In genomic region chr9:135224921-135225541, GRCh38 we compare ENCODE assay signal across 24 cellular contexts.
A peak's percentile ranks its signal among the peaks of the same experiment; 100 is the strongest.
DNase-seq lines count a peak whose midpoint lies in the region; ATAC-seq and TF ChIP-seq lines count a peak whose summit lies in the region.
"Had no signal": no experiment of that assay in that cellular context is flagged by ENCODE, and none has a peak within 500 bp of the region (broad histone marks: within the 10 kb centered on the region; RNA-seq: fewer than 3 reads in every experiment).

No MANE protein-coding gene starts in this region.

- no peaks in the 10 kb centered on the region for H3K9me3 Mint-ChIP-seq in activated naive CD4-positive, alpha-beta T cell treated with anti-CD3 and anti-CD28 coated beads for 36 hours
- H3K9me3 Mint-ChIP-seq: activated naive CD8-positive, alpha-beta T cell treated with anti-CD3 and anti-CD28 coated beads for 36 hours; activated T-helper 2 cell treated with anti-CD3 and anti-CD28 coated beads, Interferon-gamma antibody, Interleukin-2, Interleukin-4, amounts not matched to agents 10 μg/mL and 5 μg/mL and 100 μg/mL, durations not matched to agents 14 hours and 24 hours and 36 hours; GM23338; stimulated activated naive CD8-positive, alpha-beta T cell treated with anti-CD3 and anti-CD28 coated beads, Interleukin-15, amount 100 ng/mL, for 72 hours had no signal

- DNase-seq in NCI-H1436 (lab: John Stamatoyannopoulos, UW): peak; percentile 53
- no peak for DNase-seq in NCI-H1436 treated with DMSO at 0.1 percent for 48 hours (lab: John Stamatoyannopoulos, UW)
- peak; percentile 40 for DNase-seq in DMS79 (lab: John Stamatoyannopoulos, UW)
- DNase-seq in NCI-H526 treated with DMSO at 0.1 percent for 48 hours (lab: John Stamatoyannopoulos, UW): peak; percentile 52
- DNase-seq in activated naive CD4-positive, alpha-beta T cell treated with anti-CD3 and anti-CD28 coated beads for 36 hours: no peak
- DNase-seq: activated CD8-positive, alpha-beta memory T cell treated with anti-CD3 and anti-CD28 coated beads, Interleukin-2, amount 50 U/mL, for 4 hours; activated naive CD8-positive, alpha-beta T cell treated with anti-CD3 and anti-CD28 coated beads for 36 hours; effector CD4-positive, alpha-beta T cell; EL; foreskin melanocyte; IMR-90; islet precursor cell; mammary epithelial cell; NCI-H146; NCI-H226; nucleus accumbens; stimulated activated naive CD8-positive, alpha-beta T cell treated with anti-CD3 and anti-CD28 coated beads, Interleukin-15, amount 100 ng/mL, for 72 hours; tibial artery had no signal

- H2AFZ ChIP-seq in neural cell (ENCODE audit: low read depth, low read length): peak overlapping the region; percentile 24
- H2AFZ ChIP-seq: GM23338 had no signal

- peaks cover 5% of the 10 kb centered on the region for H3K27me3 Mint-ChIP-seq in activated naive CD4-positive, alpha-beta T cell treated with anti-CD3 and anti-CD28 coated beads for 36 hours (ENCODE audit: low read depth)

- intact Hi-C loops in activated naive CD4-positive, alpha-beta T cell treated with anti-CD3 and anti-CD28 coated beads for 36 hours (cut with micrococcal nuclease): no loop called here

- peak; percentile 41 for TF ChIP-seq RAD21 in neural cell (conservative IDR thresholded peaks at IDR 0.05)

- CTCF ChIA-PET in activated naive CD4-positive, alpha-beta T cell treated with anti-CD3 and anti-CD28 coated beads for 36 hours (lab: Charles Lee): no interaction called here

- no peak for TF ChIP-seq EP300 in neural cell (conservative IDR thresholded peaks at IDR 0.05; ENCODE audit: poor library complexity, severe bottlenecking)

- no peak overlapping the region for H3K4me2 ChIP-seq in neural cell (ENCODE audit: low read length)
- H3K4me2 ChIP-seq: GM23338 had no signal

- H3K9me2 ChIP-seq in neural cell (ENCODE audit: insufficient read depth, low read length): no peaks in the 10 kb centered on the region

- H3K4me1 Mint-ChIP-seq in activated naive CD4-positive, alpha-beta T cell treated with anti-CD3 and anti-CD28 coated beads for 36 hours (ENCODE audit: low read depth): no peaks in the 10 kb centered on the region
- H3K4me1 Mint-ChIP-seq: activated naive CD8-positive, alpha-beta T cell treated with anti-CD3 and anti-CD28 coated beads for 36 hours; stimulated activated naive CD8-positive, alpha-beta T cell treated with anti-CD3 and anti-CD28 coated beads, Interleukin-15, amount 100 ng/mL, for 72 hours had no signal

- no peaks in the 10 kb centered on the region for H3K36me3 ChIP-seq in neural cell (ENCODE audit: insufficient read depth, low read length)
- H3K36me3 ChIP-seq: tibial artery had no signal

- no peaks in the 10 kb centered on the region for H3F3A ChIP-seq in neural cell (ENCODE audit: insufficient read depth, low read length, poor library complexity, severe bottlenecking)

- H3K27me3 ChIP-seq in neural cell (ENCODE audit: insufficient read depth, low read depth, low read length): no peaks in the 10 kb centered on the region

- no peaks in the 10 kb centered on the region for H3K36me3 Mint-ChIP-seq in activated naive CD4-positive, alpha-beta T cell treated with anti-CD3 and anti-CD28 coated beads for 36 hours (ENCODE audit: low read depth)
- H3K36me3 Mint-ChIP-seq: activated naive CD8-positive, alpha-beta T cell treated with anti-CD3 and anti-CD28 coated beads for 36 hours had no signal

- H3K27ac Mint-ChIP-seq in activated naive CD4-positive, alpha-beta T cell treated with anti-CD3 and anti-CD28 coated beads for 36 hours: no peak overlapping the region
- H3K27ac Mint-ChIP-seq: activated naive CD8-positive, alpha-beta T cell treated with anti-CD3 and anti-CD28 coated beads for 36 hours; activated T-helper 2 cell treated with anti-CD3 and anti-CD28 coated beads, Interferon-gamma antibody, Interleukin-2, Interleukin-4, amounts not matched to agents 10 μg/mL and 5 μg/mL and 100 μg/mL, durations not matched to agents 14 hours and 24 hours and 36 hours; GM23338; stimulated activated naive CD8-positive, alpha-beta T cell treated with anti-CD3 and anti-CD28 coated beads, Interleukin-15, amount 100 ng/mL, for 72 hours had no signal

- no peak for ATAC-seq in GM18520 (IDR thresholded peaks at IDR 0.05; ENCODE audit: unreplicated experiment)
- ATAC-seq in GM19395 (IDR thresholded peaks at IDR 0.05; ENCODE audit: unreplicated experiment): no peak
- ATAC-seq: GM23338; stimulated activated naive CD8-positive, alpha-beta T cell treated with anti-CD3 and anti-CD28 coated beads, Interleukin-15, amount 100 ng/mL, for 72 hours had no signal

- no peaks in the 10 kb centered on the region for H3K79me2 ChIP-seq in neural cell (replicated peaks; ENCODE audit: insufficient read depth, low read length)

- peak overlapping the region; percentile 66 for H3K9ac ChIP-seq in neural cell (ENCODE audit: low read length)

- H3K9me3 ChIP-seq in neural cell (ENCODE audit: low read length): no peaks in the 10 kb centered on the region
- H3K9me3 ChIP-seq: tibial artery had no signal

- H3K27ac ChIP-seq in neural cell (ENCODE audit: low read length): peak overlapping the region; percentile 94
- H3K27ac ChIP-seq: HL-60, tibial artery had no signal

- no peak overlapping the region for H3K4me3 Mint-ChIP-seq in activated naive CD4-positive, alpha-beta T cell treated with anti-CD3 and anti-CD28 coated beads for 36 hours
- H3K4me3 Mint-ChIP-seq: activated naive CD8-positive, alpha-beta T cell treated with anti-CD3 and anti-CD28 coated beads for 36 hours; GM23338; stimulated activated naive CD8-positive, alpha-beta T cell treated with anti-CD3 and anti-CD28 coated beads, Interleukin-15, amount 100 ng/mL, for 72 hours had no signal

- TF ChIP-seq CTCF in neural cell (IDR thresholded peaks at IDR 0.05; ENCODE audit: poor library complexity, severe bottlenecking): no peak

- H3K4me3 ChIP-seq in neural cell (ENCODE audit: low read length): peak overlapping the region; percentile 41
- H3K4me3 ChIP-seq: GM23338, tibial artery had no signal

- H4K20me1 ChIP-seq in neural cell (ENCODE audit: insufficient read depth): no peaks in the 10 kb centered on the region

TF ChIP-seq in neural cell, 6 proteins besides CTCF, POLR2A, EP300 and RAD21:
- TF ChIP-seq REST (IDR thresholded peaks at IDR 0.05; ENCODE audit: borderline replicate concordance): peak; percentile 62
- TF ChIP-seq TAF1 (IDR thresholded peaks at IDR 0.05; ENCODE audit: low read depth): no peak
- peak; percentile 30 for TF ChIP-seq SMC3 (conservative IDR thresholded peaks at IDR 0.05; ENCODE audit: poor library complexity)

Comparison
In these comparisons a context has a peak if more than half of its experiments do, and no peak if none do; other contexts are left out.
1. DNase-seq: peak in NCI-H1436 (single experiment), DMS79 (single experiment) and NCI-H526 treated with DMSO at 0.1 percent for 48 hours (single experiment); none in NCI-H1436 treated with DMSO at 0.1 percent for 48 hours (single experiment) and activated naive CD4-positive, alpha-beta T cell treated with anti-CD3 and anti-CD28 coated beads for 36 hours (single experiment).